ENCODE assay signal across 30 cellular contexts in the genomic region with DNA sequence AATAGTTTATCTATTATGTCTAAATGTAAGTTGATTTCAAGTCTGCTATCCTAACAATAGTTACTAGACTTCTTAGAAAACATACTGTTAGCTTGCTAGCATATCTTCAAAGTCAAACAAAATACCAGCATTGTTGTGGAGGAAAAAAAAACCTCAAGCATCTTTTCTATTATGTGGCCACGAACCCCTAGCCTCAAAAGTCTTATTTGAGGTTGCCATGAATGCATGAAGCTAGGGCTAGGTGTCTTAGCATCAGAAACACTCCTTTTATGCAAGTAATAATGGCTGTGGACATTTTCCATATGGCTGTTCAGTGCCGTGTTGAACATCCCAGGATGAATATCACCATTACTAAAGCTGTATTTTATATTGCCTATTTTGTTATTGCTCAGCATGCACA.
"Had no signal": no experiment of that assay in that cellular context is flagged by ENCODE, and none has a peak within 500 bp of the region (broad histone marks: within the 10 kb centered on the region; RNA-seq: fewer than 3 reads in every experiment).

No MANE protein-coding gene starts in this region.

- H3K27me3 ChIP-seq: ascending aorta, breast epithelium, cardiac muscle cell, colonic mucosa, dorsolateral prefrontal cortex had no signal

- H3K36me3 Mint-ChIP-seq: activated naive CD4-positive, alpha-beta T cell treated with anti-CD3 and anti-CD28 coated beads, Interleukin-2, amount 10 ng/mL, durations not matched to agents 7 days and 5 days; activated naive CD4-positive, alpha-beta T cell treated with anti-CD3 and anti-CD28 coated beads, Interleukin-2, amount 50 U/mL, for 72 hours had no signal

- H3K27me3 Mint-ChIP-seq: activated CD4-positive, alpha-beta memory T cell treated with anti-CD3 and anti-CD28 coated beads, Interleukin-2, amount 10 ng/mL, durations not matched to agents 7 days and 5 days; activated CD4-positive, alpha-beta T cell treated with anti-CD3 and anti-CD28 coated beads for 36 hours; activated CD4-positive, alpha-beta T cell treated with anti-CD3 and anti-CD28 coated beads, Interleukin-2, amount 10 ng/mL, durations not matched to agents 24 days and 14 days; activated naive CD4-positive, alpha-beta T cell treated with anti-CD3 and anti-CD28 coated beads, Interleukin-2, amount 10 ng/mL, durations not matched to agents 7 days and 5 days; activated naive CD8-positive, alpha-beta T cell treated with anti-CD3 and anti-CD28 coated beads, Interleukin-2, amount 10 ng/mL, durations not matched to agents 7 days and 5 days; activated T-cell treated with anti-CD3 and anti-CD28 coated beads, Interleukin-2, amount 50 U/mL, for 24 hours; brain; dendritic cell treated with granulocyte-macrophage colony-stimulating factor and Interleukin-4, amounts not matched to agents 40 ng/mL and 50 ng/mL, for 4 days had no signal

- FAIRE-seq: frontal cortex had no signal

- ATAC-seq: activated CD4-positive, alpha-beta T cell treated with anti-CD3 and anti-CD28 coated beads for 36 hours; activated naive CD4-positive, alpha-beta T cell treated with anti-CD3 and anti-CD28 coated beads, Interleukin-2, amount 50 U/mL, for 72 hours; activated T-cell treated with anti-CD3 and anti-CD28 coated beads, Interleukin-2, amount 50 U/mL, for 72 hours; esophagus mucosa had no signal

- H3K4me1 ChIP-seq: ascending aorta, breast epithelium, colonic mucosa had no signal

- H3K9me3 ChIP-seq: ascending aorta, breast epithelium, colonic mucosa had no signal

- H3K36me3 ChIP-seq: cardiac muscle cell, colonic mucosa had no signal

- H3K27ac Mint-ChIP-seq: activated CD4-positive, alpha-beta memory T cell treated with anti-CD3 and anti-CD28 coated beads, Interleukin-2, amount 10 ng/mL, durations not matched to agents 7 days and 5 days; activated CD4-positive, alpha-beta T cell treated with anti-CD3 and anti-CD28 coated beads for 36 hours; activated CD4-positive, alpha-beta T cell treated with anti-CD3 and anti-CD28 coated beads, Interleukin-2, amount 10 ng/mL, durations not matched to agents 24 days and 14 days; activated naive CD4-positive, alpha-beta T cell treated with anti-CD3 and anti-CD28 coated beads, Interleukin-2, amount 10 ng/mL, durations not matched to agents 7 days and 5 days; activated naive CD4-positive, alpha-beta T cell treated with anti-CD3 and anti-CD28 coated beads, Interleukin-2, amount 50 U/mL, for 72 hours; activated naive CD8-positive, alpha-beta T cell treated with anti-CD3 and anti-CD28 coated beads, Interleukin-2, amount 10 ng/mL, durations not matched to agents 7 days and 5 days; activated T-cell treated with anti-CD3 and anti-CD28 coated beads, Interleukin-2, amount 50 U/mL, for 24 hours; activated T-cell treated with anti-CD3 and anti-CD28 coated beads, Interleukin-2, amount 50 U/mL, for 72 hours; dendritic cell treated with granulocyte-macrophage colony-stimulating factor and Interleukin-4, amounts not matched to agents 40 ng/mL and 50 ng/mL, for 4 days; endodermal cell had no signal

- DNase-seq: activated CD4-positive, alpha-beta memory T cell treated with anti-CD3 and anti-CD28 coated beads, Interleukin-2, amount 10 ng/mL, durations not matched to agents 7 days and 5 days; activated CD4-positive, alpha-beta T cell treated with anti-CD3 and anti-CD28 coated beads for 36 hours; activated CD4-positive, alpha-beta T cell treated with anti-CD3 and anti-CD28 coated beads, Interleukin-2, amount 10 ng/mL, durations not matched to agents 24 days and 14 days; activated CD4-positive, alpha-beta T cell treated with anti-CD3 and anti-CD28 coated beads, Interleukin-2, amount 50 U/mL, for 4 hours; activated CD4-positive, CD25-positive, alpha-beta regulatory T cell; activated CD4-positive, CD25-positive, alpha-beta regulatory T cell treated with anti-CD3 and anti-CD28 coated beads, Interleukin-2, amount 50 U/mL, for 72 hours; activated CD8-positive, alpha-beta memory T cell treated with anti-CD3 and anti-CD28 coated beads, Interleukin-2, amount 50 U/mL, for 48 hours; activated gamma-delta T cell; activated naive CD4-positive, alpha-beta T cell; activated naive CD4-positive, alpha-beta T cell treated with anti-CD3 and anti-CD28 coated beads, Interleukin-2, amount 10 ng/mL, durations not matched to agents 7 days and 5 days; activated naive CD8-positive, alpha-beta T cell treated with anti-CD3 and anti-CD28 coated beads, Interleukin-2, amount 10 ng/mL, durations not matched to agents 7 days and 5 days; activated T-cell treated with anti-CD3 and anti-CD28 coated beads for 4 hours; activated T-cell treated with anti-CD3 and anti-CD28 coated beads, Interleukin-2, amount 50 U/mL, for 24 hours; activated T-cell treated with anti-CD3 and anti-CD28 coated beads, Interleukin-2, amount 50 U/mL, for 72 hours; central memory CD4-positive, alpha-beta T cell; cerebellar nuclear complex; colonic mucosa; dorsolateral prefrontal cortex; effector memory CD4-positive, alpha-beta T cell; endodermal cell; foreskin fibroblast; T-helper 2 cell had no signal

- H3K27ac ChIP-seq: ascending aorta, breast epithelium, cardiac muscle cell, colonic mucosa, dorsolateral prefrontal cortex had no signal

- H3K9me3 Mint-ChIP-seq: activated CD4-positive, alpha-beta memory T cell treated with anti-CD3 and anti-CD28 coated beads, Interleukin-2, amount 10 ng/mL, durations not matched to agents 7 days and 5 days; activated CD4-positive, alpha-beta T cell treated with anti-CD3 and anti-CD28 coated beads, Interleukin-2, amount 10 ng/mL, durations not matched to agents 24 days and 14 days; activated naive CD4-positive, alpha-beta T cell treated with anti-CD3 and anti-CD28 coated beads, Interleukin-2, amount 10 ng/mL, durations not matched to agents 7 days and 5 days; activated naive CD4-positive, alpha-beta T cell treated with anti-CD3 and anti-CD28 coated beads, Interleukin-2, amount 50 U/mL, for 72 hours; activated naive CD8-positive, alpha-beta T cell treated with anti-CD3 and anti-CD28 coated beads, Interleukin-2, amount 10 ng/mL, durations not matched to agents 7 days and 5 days; activated T-cell treated with anti-CD3 and anti-CD28 coated beads, Interleukin-2, amount 50 U/mL, for 24 hours; activated T-cell treated with anti-CD3 and anti-CD28 coated beads, Interleukin-2, amount 50 U/mL, for 72 hours; brain; dendritic cell treated with granulocyte-macrophage colony-stimulating factor and Interleukin-4, amounts not matched to agents 40 ng/mL and 50 ng/mL, for 4 days; endodermal cell had no signal

- H3K4me3 ChIP-seq: ascending aorta, breast epithelium, cardiac muscle cell, colonic mucosa, dorsolateral prefrontal cortex had no signal

- H3K4me1 Mint-ChIP-seq: activated CD4-positive, alpha-beta memory T cell treated with anti-CD3 and anti-CD28 coated beads, Interleukin-2, amount 10 ng/mL, durations not matched to agents 7 days and 5 days; activated CD4-positive, alpha-beta T cell treated with anti-CD3 and anti-CD28 coated beads for 36 hours; activated CD4-positive, alpha-beta T cell treated with anti-CD3 and anti-CD28 coated beads, Interleukin-2, amount 10 ng/mL, durations not matched to agents 24 days and 14 days; activated naive CD4-positive, alpha-beta T cell treated with anti-CD3 and anti-CD28 coated beads, Interleukin-2, amount 10 ng/mL, durations not matched to agents 7 days and 5 days; activated naive CD8-positive, alpha-beta T cell treated with anti-CD3 and anti-CD28 coated beads, Interleukin-2, amount 10 ng/mL, durations not matched to agents 7 days and 5 days had no signal

- H3K4me3 Mint-ChIP-seq: activated CD4-positive, alpha-beta memory T cell treated with anti-CD3 and anti-CD28 coated beads, Interleukin-2, amount 10 ng/mL, durations not matched to agents 7 days and 5 days; activated CD4-positive, alpha-beta T cell treated with anti-CD3 and anti-CD28 coated beads for 36 hours; activated CD4-positive, alpha-beta T cell treated with anti-CD3 and anti-CD28 coated beads, Interleukin-2, amount 10 ng/mL, durations not matched to agents 24 days and 14 days; activated naive CD4-positive, alpha-beta T cell treated with anti-CD3 and anti-CD28 coated beads, Interleukin-2, amount 10 ng/mL, durations not matched to agents 7 days and 5 days; activated naive CD8-positive, alpha-beta T cell treated with anti-CD3 and anti-CD28 coated beads, Interleukin-2, amount 10 ng/mL, durations not matched to agents 7 days and 5 days; activated T-cell treated with anti-CD3 and anti-CD28 coated beads, Interleukin-2, amount 50 U/mL, for 24 hours; activated T-cell treated with anti-CD3 and anti-CD28 coated beads, Interleukin-2, amount 50 U/mL, for 72 hours; dendritic cell treated with granulocyte-macrophage colony-stimulating factor and Interleukin-4, amounts not matched to agents 40 ng/mL and 50 ng/mL, for 4 days; endodermal cell had no signal
